12 cellular contexts compared by ENCODE assay signal in the genomic region with DNA sequence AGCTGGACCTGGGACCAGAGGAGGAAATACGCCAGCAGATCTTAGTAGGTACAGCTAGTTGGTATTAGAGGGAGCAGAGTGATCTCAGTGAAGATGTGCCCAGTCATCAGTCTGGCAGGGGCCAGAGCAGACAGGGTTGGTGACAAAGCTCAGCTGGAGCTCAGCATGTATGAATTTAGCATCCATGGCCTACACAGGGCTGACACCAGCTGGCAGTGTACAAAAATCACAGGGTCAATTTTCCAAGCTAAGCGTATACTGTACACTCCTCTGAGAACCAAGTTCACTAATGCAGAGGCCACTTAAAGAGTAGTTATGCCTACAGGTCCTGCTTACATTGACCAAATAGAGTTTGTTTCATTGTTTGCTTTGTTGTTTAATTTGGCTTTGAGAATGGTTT.
DNase-seq lines count a peak whose midpoint lies in the region; TF ChIP-seq lines count a peak whose summit lies in the region.
"Had no signal": no experiment of that assay in that cellular context is flagged by ENCODE, and none has a peak within 500 bp of the region (broad histone marks: within the 10 kb centered on the region; RNA-seq: fewer than 3 reads in every experiment).

No MANE protein-coding gene starts in this region.

- no peak overlapping the region for H3K9ac ChIP-seq in neuronal stem cell (ENCODE audit: low read depth, low read length, poor library complexity)

- H3K18ac ChIP-seq in neuronal stem cell (ENCODE audit: low read length), result peak overlapping the region; percentile 52

- no peak overlapping the region for H2AK5ac ChIP-seq in neuronal stem cell (ENCODE audit: low read depth, low read length)

- H3K23ac ChIP-seq in neuronal stem cell (ENCODE audit: low read depth, low read length, poor library complexity), result peak overlapping the region; percentile 75

- H3K4me3 ChIP-seq in MG63 (no peak overlapping the region), neuronal stem cell (ENCODE audit: low read length in 2 of 2) (no peak overlapping the region), esophagus muscularis mucosa (no peak overlapping the region)

- H3K4me1 ChIP-seq in neuronal stem cell (ENCODE audit: control insufficient read depth in 2 of 2, insufficient read depth in 1 of 2, low read depth in 1 of 2, low read length in 2 of 2) (no peaks in the 10 kb centered on the region), esophagus muscularis mucosa (no peaks in the 10 kb centered on the region)
- H3K4me1 ChIP-seq: foreskin keratinocyte had no signal

- no peak overlapping the region for H4K91ac ChIP-seq in neuronal stem cell (ENCODE audit: low read depth, low read length, poor library complexity)

- H3K79me1 ChIP-seq in neuronal stem cell (ENCODE audit: low read depth, low read length), result no peaks in the 10 kb centered on the region

- no peak overlapping the region for H3K4ac ChIP-seq in neuronal stem cell (ENCODE audit: low read length)

- H3K27ac ChIP-seq in neuronal stem cell (replicated peaks; ENCODE audit: low read length) (no peak overlapping the region), esophagus muscularis mucosa (replicated peaks in 1 of 4) (no peak overlapping the region)
- H3K27ac ChIP-seq: foreskin keratinocyte, neutrophil had no signal

- no peaks in the 10 kb centered on the region for H3K9me3 ChIP-seq in MG63
- no peaks in the 10 kb centered on the region for H3K9me3 ChIP-seq in neuronal stem cell (replicated peaks in 1 of 2; ENCODE audit: control insufficient read depth in 2 of 2, insufficient read depth in 1 of 2, low read depth in 1 of 2, low read length in 2 of 2)
- H3K9me3 ChIP-seq in esophagus muscularis mucosa, result no peaks in the 10 kb centered on the region
- H3K9me3 ChIP-seq: neutrophil had no signal

- no peak overlapping the region for H2BK15ac ChIP-seq in neuronal stem cell (ENCODE audit: low read length)

- H3K27me3 ChIP-seq in MG63 (peaks cover 8% of the 10 kb centered on the region; the same call in 1 of the 2 replicates), neuronal stem cell (ENCODE audit: control insufficient read depth in 3 of 3, insufficient read depth in 3 of 3, low read depth in 1 of 3, low read length in 3 of 3) (no peaks in the 10 kb centered on the region), esophagus muscularis mucosa (no peaks in the 10 kb centered on the region)
- H3K27me3 ChIP-seq: neutrophil had no signal

- TF ChIP-seq CTCF in esophagus muscularis mucosa (IDR thresholded peaks at IDR 0.05), result no peak

- no peak overlapping the region for H2AFZ ChIP-seq in neuronal stem cell (ENCODE audit: low read length)

- H4K8ac ChIP-seq in neuronal stem cell (ENCODE audit: low read depth, low read length), result no peak overlapping the region

- peak; percentile 71 for DNase-seq in DMS53 treated with DMSO at 0.1 percent for 48 hours (lab: John Stamatoyannopoulos, UW; ENCODE audit: unreplicated experiment)
- peak; percentile 3 for DNase-seq in MG63
- peak in 37 of 58 donors; percentile 13 to 81 (median 46) for DNase-seq in anterior cingulate cortex (lab: John Stamatoyannopoulos, UW)
- DNase-seq in neuronal stem cell (ENCODE audit: low spot score), result no peak
- DNase-seq in esophagus muscularis mucosa (ENCODE audit: extremely low spot score), result no peak
- no peak for DNase-seq in SKM-1 treated with dmso at 0.1 percent for 144 hours (lab: John Stamatoyannopoulos, UW; ENCODE audit: unreplicated experiment)
- no peak for DNase-seq in stimulated activated naive CD4-positive, alpha-beta T cell (lab: John Stamatoyannopoulos, UW)
- DNase-seq: activated CD8-positive, alpha-beta memory T cell treated with anti-CD3 and anti-CD28 coated beads for 24 hours; foreskin keratinocyte; KG1; stimulated activated naive B cell treated with anti-CD40 and anti-IgM and Interleukin-4, amounts not matched to agents 10 μg/mL and 1 μg/mL and 100 μg/mL, for 72 hours had no signal

- TF ChIP-seq POLR2A in esophagus muscularis mucosa (IDR thresholded peaks at IDR 0.05; ENCODE audit: low read depth), result no peak

- WGBS in neuronal stem cell (ENCODE audit: extremely low coverage in 2 of 2, insufficient read length in 2 of 2, insufficient replicate concordance in 1 of 2), 2 donors, result no CpG with 5 or more reads among the region's 2 CpGs
- 67% methylated on average over 2 of the region's 2 CpGs for WGBS in esophagus muscularis mucosa

- H3K4me2 ChIP-seq in neuronal stem cell (ENCODE audit: insufficient read depth, low read length, poor library complexity, severe bottlenecking), result no peak overlapping the region

- intact Hi-C loops in esophagus muscularis mucosa (cut with DNase I), result no loop called here

- no peak for TF ChIP-seq EP300 in esophagus muscularis mucosa (IDR thresholded peaks at IDR 0.05)

- no peak overlapping the region for H3K14ac ChIP-seq in neuronal stem cell (ENCODE audit: low read length)

- H3K36me3 ChIP-seq in MG63 (no peaks in the 10 kb centered on the region), neuronal stem cell (replicated peaks in 1 of 2; ENCODE audit: control insufficient read depth in 2 of 2, insufficient read depth in 2 of 2, low read length in 2 of 2) (no peaks in the 10 kb centered on the region), esophagus muscularis mucosa (no peaks in the 10 kb centered on the region)
- H3K36me3 ChIP-seq: neutrophil had no signal

- no peak overlapping the region for H2BK5ac ChIP-seq in neuronal stem cell (ENCODE audit: low read length)

- H2BK120ac ChIP-seq in neuronal stem cell (ENCODE audit: low read depth, low read length), result no peak overlapping the region

- H2BK12ac ChIP-seq in neuronal stem cell (ENCODE audit: low read length), result no peak overlapping the region

Comparison
In these comparisons a context has a peak if more than half of its experiments do, and no peak if none do; other contexts are left out.
1. DNase-seq: peak in DMS53 treated with DMSO at 0.1 percent for 48 hours (single experiment), MG63 (single experiment) and anterior cingulate cortex (37 of 58); none in neuronal stem cell (single experiment), esophagus muscularis mucosa (single experiment), SKM-1 treated with dmso at 0.1 percent for 144 hours (single experiment) and stimulated activated naive CD4-positive, alpha-beta T cell (0 of 6).